ENCODE assay signal across 22 cellular contexts in genomic region chr14:53599221-53599945, GRCh38.
DNase-seq lines count a peak whose midpoint lies in the region; TF ChIP-seq lines count a peak whose summit lies in the region.
"Had no signal": no experiment of that assay in that cellular context is flagged by ENCODE, and none has a peak within 500 bp of the region (broad histone marks: within the 10 kb centered on the region; RNA-seq: fewer than 3 reads in every experiment).

No MANE protein-coding gene starts in this region.

- no peak overlapping the region for H3K9ac ChIP-seq in HUES6 (ENCODE audit: low read length)
- H3K9ac ChIP-seq in neural cell (ENCODE audit: low read length) = no peak overlapping the region
- H3K9ac ChIP-seq: KMS-11 had no signal

- H3K4me1 ChIP-seq in HUES6 (ENCODE audit: control insufficient read depth, insufficient read depth, low read length) = peaks cover 20% of the 10 kb centered on the region
- H3K4me1 ChIP-seq: left lung, thyroid gland had no signal

- H3K9me3 ChIP-seq in HUES6 (ENCODE audit: control insufficient read depth, insufficient read depth, low read depth, low read length) = peaks cover 5% of the 10 kb centered on the region; the same call in 1 of the 2 replicates
- H3K9me3 ChIP-seq in neural cell (ENCODE audit: low read length) = no peaks in the 10 kb centered on the region
- H3K9me3 ChIP-seq: mucosa of descending colon, thyroid gland had no signal

- H3K4me3 ChIP-seq in HUES6 (ENCODE audit: low read depth, low read length) (no peak overlapping the region), fibroblast of the aortic adventitia (ENCODE audit: low read depth, low read length) (no peak overlapping the region), neural cell (ENCODE audit: low read length) (no peak overlapping the region)
- H3K4me3 ChIP-seq: coronary artery, left lung, mucosa of descending colon, thyroid gland had no signal

- H3F3A ChIP-seq in neural cell (ENCODE audit: insufficient read depth, low read length, poor library complexity, severe bottlenecking) = no peaks in the 10 kb centered on the region

- no peak for TF ChIP-seq RAD21 in neural cell (conservative IDR thresholded peaks at IDR 0.05)

- no peak for TF ChIP-seq CTCF in fibroblast of the aortic adventitia (IDR thresholded peaks at IDR 0.05; ENCODE audit: insufficient read depth, low read length)
- no peak for TF ChIP-seq CTCF in neural cell (IDR thresholded peaks at IDR 0.05; ENCODE audit: poor library complexity, severe bottlenecking)

- H2AFZ ChIP-seq in neural cell (ENCODE audit: low read depth, low read length) = no peak overlapping the region

- H3K9me2 ChIP-seq in neural cell (ENCODE audit: insufficient read depth, low read length) = no peaks in the 10 kb centered on the region

- H3K36me3 ChIP-seq in HUES6 (ENCODE audit: control insufficient read depth, insufficient read depth, low read length) = no peaks in the 10 kb centered on the region
- no peaks in the 10 kb centered on the region for H3K36me3 ChIP-seq in neural cell (ENCODE audit: insufficient read depth, low read length)
- H3K36me3 ChIP-seq: left lung, thyroid gland had no signal

- H4K20me1 ChIP-seq in neural cell (ENCODE audit: insufficient read depth) = no peaks in the 10 kb centered on the region

- H3K79me2 ChIP-seq in neural cell (replicated peaks; ENCODE audit: insufficient read depth, low read length) = no peaks in the 10 kb centered on the region

- TF ChIP-seq EP300 in neural cell (conservative IDR thresholded peaks at IDR 0.05; ENCODE audit: poor library complexity, severe bottlenecking) = no peak

- H3K27ac ChIP-seq in HUES6 (ENCODE audit: low read depth, low read length) = peak overlapping the region; percentile 54; the same call in 1 of the 2 replicates
- peak overlapping the region; percentile 5 for H3K27ac ChIP-seq in neural cell (ENCODE audit: low read length)
- H3K27ac ChIP-seq: coronary artery, KMS-11, left lung, thyroid gland had no signal

- H3K4me2 ChIP-seq in neural cell (ENCODE audit: low read length) = no peak overlapping the region
- H3K4me2 ChIP-seq: KMS-11 had no signal

- H3K27me3 ChIP-seq in HUES6 (ENCODE audit: control insufficient read depth, insufficient read depth, low read length) (no peaks in the 10 kb centered on the region), neural cell (ENCODE audit: insufficient read depth, low read depth, low read length) (no peaks in the 10 kb centered on the region)
- H3K27me3 ChIP-seq: left lung, thyroid gland had no signal

- peak; percentile 58 for DNase-seq in NCI-H345 treated with DMSO at 0.1 percent for 48 hours (lab: John Stamatoyannopoulos, UW; ENCODE audit: unreplicated experiment)
- peak; percentile 12 for DNase-seq in fibroblast of the aortic adventitia (ENCODE audit: low read depth)
- DNase-seq in activated effector memory CD4-positive, alpha-beta T cell treated with anti-CD3 and anti-CD28 coated beads, Interleukin-2, amount 50 U/mL, for 16 hours = no peak
- DNase-seq in NCI-H2196 treated with DMSO at 0.1 percent for 48 hours (lab: John Stamatoyannopoulos, UW; ENCODE audit: unreplicated experiment) = no peak
- no peak for DNase-seq in DMS53 (lab: John Stamatoyannopoulos, UW)
- DNase-seq: activated CD4-positive, alpha-beta T cell treated with anti-CD3 and anti-CD28 coated beads, Interleukin-2, amount 50 U/mL, for 1 hour; CD8-positive, alpha-beta T cell; DMS153; left lung; mucosa of descending colon; MV-4-11; NCI-H1930; NCI-H510A; occipital lobe; stimulated activated CD4-positive, alpha-beta T cell treated with anti-CD3 and anti-CD28 coated beads, Interleukin-12 subunit alpha, Interleukin-12 subunit beta, amount 100 ng/mL, for 4 hours; stimulated activated CD4-positive, alpha-beta T cell treated with anti-CD3 and anti-CD28 coated beads, Interleukin-4, amount 100 ng/mL, for 4 hours; stimulated activated naive CD8-positive, alpha-beta T cell treated with anti-CD3 and anti-CD28 coated beads, Interleukin-15, Interleukin-2, amounts not matched to agents 100 U/mL and 50 U/mL, for 24 hours; thyroid gland had no signal

TF ChIP-seq in neural cell, 6 proteins besides CTCF, POLR2A, EP300 and RAD21:
- TF ChIP-seq EZH2 (IDR thresholded peaks at IDR 0.05; ENCODE audit: borderline replicate concordance, insufficient read depth, low read length, poor library complexity, severe bottlenecking) = no peak
- TF ChIP-seq TAF1 (IDR thresholded peaks at IDR 0.05; ENCODE audit: low read depth) = no peak
- no peak for TF ChIP-seq POLR2AphosphoS5 (IDR thresholded peaks at IDR 0.05)
- no peak for TF ChIP-seq REST (IDR thresholded peaks at IDR 0.05; ENCODE audit: borderline replicate concordance)
- TF ChIP-seq MXI1 (conservative IDR thresholded peaks at IDR 0.05; ENCODE audit: poor library complexity, severe bottlenecking) = no peak
- TF ChIP-seq SMC3 (conservative IDR thresholded peaks at IDR 0.05; ENCODE audit: poor library complexity) = no peak

Comparison
In these comparisons a context has a peak if more than half of its experiments do, and no peak if none do; other contexts are left out.
1. DNase-seq: peak in NCI-H345 treated with DMSO at 0.1 percent for 48 hours (single experiment) and fibroblast of the aortic adventitia (single experiment); none in activated effector memory CD4-positive, alpha-beta T cell treated with anti-CD3 and anti-CD28 coated beads, Interleukin-2, amount 50 U/mL, for 16 hours (single experiment), NCI-H2196 treated with DMSO at 0.1 percent for 48 hours (single experiment) and DMS53 (single experiment).